Comparison of ENCODE assay signal across 21 cellular contexts in genomic region chr18:36427831-36428230, GRCh38.
"Had no signal": no experiment of that assay in that cellular context is flagged by ENCODE, and none has a peak within 500 bp of the region (broad histone marks: within the 10 kb centered on the region; RNA-seq: fewer than 3 reads in every experiment).

No MANE protein-coding gene starts in this region.

- FAIRE-seq: HepG2, RCC 7860 had no signal

- H3K27me3 ChIP-seq: MG63 had no signal

- H3K9me3 ChIP-seq: MG63, SK-N-SH had no signal

- H3K9me2 ChIP-seq: SK-N-SH had no signal

- H3K4me3 ChIP-seq: MG63 had no signal

- DNase-seq: IMR-90, Karpas-422, KG1, MG63, NCI-H1092, NCI-H1105 treated with DMSO at 0.1 percent for 48 hours, NCI-H1417 treated with DMSO at 0.1 percent for 48 hours, NCI-H146, NCI-H1694 treated with DMSO at 0.1 percent for 48 hours, NCI-H1930, NCI-H2081, NCI-H2107, NCI-H2227 treated with DMSO at 0.1 percent for 48 hours, NCI-H524, NCI-H526 treated with DMSO at 0.1 percent for 48 hours, NCI-H748 treated with DMSO at 0.1 percent for 48 hours, RPMI8226, SHP77, SK-N-SH had no signal

- ATAC-seq: HepG2 had no signal

- H3K4me2 ChIP-seq: SK-N-SH had no signal

- H3K36me3 ChIP-seq: MG63 had no signal
